ENCODE assay signal across 26 cellular contexts in the genomic region with DNA sequence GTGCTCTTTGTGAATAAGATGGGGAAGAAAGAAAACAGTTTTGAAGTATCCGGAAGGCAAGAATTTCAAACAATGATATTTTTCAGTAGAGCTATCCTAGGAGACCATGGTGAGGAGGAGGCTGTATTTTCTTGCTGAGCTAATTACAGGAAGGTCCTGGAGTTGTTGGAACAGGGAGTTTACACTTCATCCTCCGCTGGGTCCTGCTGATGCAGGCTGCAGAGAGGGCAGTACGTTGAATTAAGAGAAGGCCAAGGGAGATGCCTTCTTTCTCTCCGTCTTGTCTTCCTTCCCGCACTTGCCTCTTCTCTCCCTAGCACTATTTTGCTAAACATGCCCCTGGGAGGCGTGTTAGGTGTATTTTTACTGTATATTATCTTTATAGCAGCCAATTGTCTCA.
"Had no signal": no experiment of that assay in that cellular context is flagged by ENCODE, and none has a peak within 500 bp of the region (broad histone marks: within the 10 kb centered on the region; RNA-seq: fewer than 3 reads in every experiment).

No MANE protein-coding gene starts in this region.

- H3K4me3 ChIP-seq: cardiac muscle cell, Peyer's patch, SJCRH30 had no signal

- H3K9me3 ChIP-seq: Peyer's patch, SJCRH30 had no signal

- H3K27me3 ChIP-seq: cardiac muscle cell, Peyer's patch had no signal

- H3K27ac Mint-ChIP-seq: activated CD8-positive, alpha-beta memory T cell treated with anti-CD3 and anti-CD28 coated beads, Interleukin-2, amount 10 ng/mL, durations not matched to agents 7 days and 5 days; activated naive CD8-positive, alpha-beta T cell; activated T-cell treated with anti-CD3 and anti-CD28 coated beads, Interleukin-2, amount 50 U/mL, for 24 hours; activated T-helper 1 cell treated with anti-CD3 and anti-CD28 coated beads, Interleukin-12 subunit alpha, Interleukin-12 subunit beta, Interleukin-2, Interleukin-4 antibody, amounts not matched to agents 30 ng/mL and 10 ng/mL and 1 ng/mL, durations not matched to agents 14 hours and 24 hours and 36 hours had no signal

- H3K27ac ChIP-seq: cardiac muscle cell, Peyer's patch, RWPE1, SJCRH30 had no signal

- H3K4me1 ChIP-seq: Peyer's patch, SJCRH30 had no signal

- H3K27me3 Mint-ChIP-seq: activated CD8-positive, alpha-beta memory T cell treated with anti-CD3 and anti-CD28 coated beads, Interleukin-2, amount 10 ng/mL, durations not matched to agents 7 days and 5 days; activated naive CD8-positive, alpha-beta T cell; activated T-cell treated with anti-CD3 and anti-CD28 coated beads, Interleukin-2, amount 50 U/mL, for 24 hours; brain had no signal

- H3K36me3 ChIP-seq: cardiac muscle cell, Peyer's patch, SJCRH30 had no signal

- H3K4me3 Mint-ChIP-seq: activated CD8-positive, alpha-beta memory T cell treated with anti-CD3 and anti-CD28 coated beads, Interleukin-2, amount 10 ng/mL, durations not matched to agents 7 days and 5 days; activated naive CD8-positive, alpha-beta T cell; activated T-cell treated with anti-CD3 and anti-CD28 coated beads, Interleukin-2, amount 50 U/mL, for 24 hours; activated T-helper 1 cell treated with anti-CD3 and anti-CD28 coated beads, Interleukin-12 subunit alpha, Interleukin-12 subunit beta, Interleukin-2, Interleukin-4 antibody, amounts not matched to agents 30 ng/mL and 10 ng/mL and 1 ng/mL, durations not matched to agents 14 hours and 24 hours and 36 hours; brain had no signal

- ATAC-seq: activated CD4-positive, CD25-positive, alpha-beta regulatory T cell treated with anti-CD3 and anti-CD28 coated beads, Interleukin-2, amount 50 U/mL, for 24 hours; activated CD8-positive, alpha-beta memory T cell treated with anti-CD3 and anti-CD28 coated beads, Interleukin-2, amount 10 ng/mL, durations not matched to agents 7 days and 5 days; SK-N-SH treated with all-trans-retinoic acid at 6 μM for 48 hours had no signal

- FAIRE-seq: astrocyte had no signal

- H3K9me3 Mint-ChIP-seq: activated T-cell treated with anti-CD3 and anti-CD28 coated beads, Interleukin-2, amount 50 U/mL, for 24 hours; activated T-helper 1 cell treated with anti-CD3 and anti-CD28 coated beads, Interleukin-12 subunit alpha, Interleukin-12 subunit beta, Interleukin-2, Interleukin-4 antibody, amounts not matched to agents 30 ng/mL and 10 ng/mL and 1 ng/mL, durations not matched to agents 14 hours and 24 hours and 36 hours had no signal

- DNase-seq: activated CD4-positive, alpha-beta T cell treated with anti-CD3 and anti-CD28 coated beads for 4 hours; activated CD4-positive, alpha-beta T cell treated with anti-CD3 and anti-CD28 coated beads, Interleukin-2, amount 50 U/mL, for 48 hours; activated CD8-positive, alpha-beta memory T cell treated with anti-CD3 and anti-CD28 coated beads, Interleukin-2, amount 10 ng/mL, durations not matched to agents 7 days and 5 days; activated effector memory CD4-positive, alpha-beta T cell treated with Interleukin-2 at 50 U/mL for 16 hours; activated naive CD4-positive, alpha-beta T cell; activated T-cell treated with anti-CD3 and anti-CD28 coated beads, Interleukin-2, amount 50 U/mL, for 24 hours; amygdala; MM.1S; NCI-H1105; NCI-H1436; NCI-H1694 treated with DMSO at 0.1 percent for 48 hours; NCI-H2029 treated with DMSO at 0.1 percent for 48 hours; NCI-H446; NCI-H524; Peyer's patch; Right ventricle myocardium superior; SJCRH30; SW 1271 had no signal

- H3K36me3 Mint-ChIP-seq: activated CD8-positive, alpha-beta memory T cell treated with anti-CD3 and anti-CD28 coated beads, Interleukin-2, amount 10 ng/mL, durations not matched to agents 7 days and 5 days; activated naive CD8-positive, alpha-beta T cell; brain had no signal
